36 cellular contexts compared by ENCODE assay signal in the genomic region with DNA sequence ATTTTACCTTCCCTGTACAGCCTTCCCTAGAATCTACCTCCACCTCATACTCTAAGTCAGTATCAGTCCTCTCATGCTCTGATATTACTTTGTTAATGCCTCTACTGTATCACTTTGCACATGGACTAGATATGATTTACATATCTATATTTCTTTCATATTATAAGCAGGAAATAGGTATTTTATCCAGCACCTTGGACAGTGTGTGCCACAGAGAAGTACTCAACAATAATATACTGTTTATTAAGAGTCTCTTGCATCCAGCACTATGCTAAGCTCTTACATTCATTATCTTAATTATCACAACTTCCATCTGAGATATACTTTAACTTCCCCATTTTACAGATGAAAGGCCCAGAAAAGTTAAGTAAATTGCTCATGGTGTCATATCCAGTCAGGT.
DNase-seq lines count a peak whose midpoint lies in the region; FAIRE-seq and TF ChIP-seq lines count a peak whose summit lies in the region.
"Had no signal": no experiment of that assay in that cellular context is flagged by ENCODE, and none has a peak within 500 bp of the region (broad histone marks: within the 10 kb centered on the region; RNA-seq: fewer than 3 reads in every experiment).

No MANE protein-coding gene starts in this region.

- no peak for FAIRE-seq in bronchial epithelial cell (lab: Jason Lieb, UNC)
- FAIRE-seq: A204.1, A549, D721Med had no signal

- H3K36me3 Mint-ChIP-seq in CD8-positive, alpha-beta memory T cell: no peaks in the 10 kb centered on the region
- H3K36me3 Mint-ChIP-seq: CD14-positive monocyte; CD4-positive, alpha-beta memory T cell; CD4-positive, CD25-positive, alpha-beta regulatory T cell; CD8-positive, alpha-beta T cell had no signal

- POLR2A ChIA-PET in HEK293 (lab: Yijun Ruan, JAX): no interaction called here
- POLR2A ChIA-PET in CD8-positive, alpha-beta memory T cell (lab: Charles Lee): no interaction called here

- no peak for TF ChIP-seq EP300 in Ishikawa (IDR thresholded peaks at IDR 0.05; ENCODE audit: borderline replicate concordance)

- DNase-seq in bronchial epithelial cell (ENCODE audit: low read depth) (peak; percentile 19), epithelial cell of esophagus (ENCODE audit: low read depth) (peak; percentile 24), GM20000 (ENCODE audit: low spot score) (no peak), SKM-1 (lab: John Stamatoyannopoulos, UW; ENCODE audit: unreplicated experiment) (no peak), NCI-H2107 treated with DMSO at 0.1 percent for 48 hours (lab: John Stamatoyannopoulos, UW; ENCODE audit: unreplicated experiment) (no peak)
- DNase-seq in CD8-positive, alpha-beta memory T cell: no peak
- DNase-seq: 8988T; ACHN; AML-193; BE2C; C1 segment of cervical spinal cord; Caco-2; Calu3; CD4-positive, alpha-beta memory T cell; CD4-positive, alpha-beta T cell; CD4-positive, CD25-positive, alpha-beta regulatory T cell; CD8-positive, alpha-beta T cell; COR-L47; DMS 273 treated with DMSO at 0.1 percent for 48 hours; DMS153; DMS53; DMS79; DMS79 treated with DMSO at 0.1 percent for 48 hours; DND-41; EL had no signal

- H3K27me3 Mint-ChIP-seq in CD8-positive, alpha-beta memory T cell: peaks cover 0 to 2% of the 10 kb centered on the region in 2 donors
- H3K27me3 Mint-ChIP-seq: B cell; CD4-positive, alpha-beta memory T cell; CD4-positive, CD25-positive, alpha-beta regulatory T cell had no signal

- no peak overlapping the region for H3K27ac Mint-ChIP-seq in CD8-positive, alpha-beta memory T cell
- H3K27ac Mint-ChIP-seq: B cell; CD14-positive monocyte; CD4-positive, alpha-beta memory T cell; CD4-positive, alpha-beta T cell; CD4-positive, CD25-positive, alpha-beta regulatory T cell; CD8-positive, alpha-beta T cell had no signal

- peaks cover 0 to 4% (median 0%) of the 10 kb centered on the region in 5 donors for H3K9me3 Mint-ChIP-seq in CD8-positive, alpha-beta memory T cell
- H3K9me3 Mint-ChIP-seq: CD8-positive, alpha-beta T cell had no signal

- H3K4me1 ChIP-seq in HEK293 (ENCODE audit: control insufficient read depth, insufficient read depth, low read length): no peaks in the 10 kb centered on the region
- no peaks in the 10 kb centered on the region for H3K4me1 ChIP-seq in CD8-positive, alpha-beta memory T cell (ENCODE audit: insufficient read depth, low read length)
- H3K4me1 ChIP-seq: A549, BE2C, BLaER1, Caco-2 had no signal

- H3K4me1 Mint-ChIP-seq in CD8-positive, alpha-beta memory T cell: no peaks in the 10 kb centered on the region
- H3K4me1 Mint-ChIP-seq: B cell; CD14-positive monocyte; CD4-positive, alpha-beta memory T cell; CD4-positive, CD25-positive, alpha-beta regulatory T cell had no signal

- no peaks in the 10 kb centered on the region for H3K27me3 ChIP-seq in bronchial epithelial cell (ENCODE audit: control insufficient read depth, insufficient read depth, low read length)
- H3K27me3 ChIP-seq in CD8-positive, alpha-beta memory T cell (ENCODE audit: insufficient read depth, low read length, poor library complexity, severe bottlenecking): no peaks in the 10 kb centered on the region
- H3K27me3 ChIP-seq: BE2C; BLaER1; BLaER1 treated with 17β-estradiol and CSF1 and Interleukin-3, amounts not matched to agents 10 nM and 100 nM had no signal

- no peak for TF ChIP-seq RAD21 in Ishikawa (IDR thresholded peaks at IDR 0.05; ENCODE audit: low read depth)

- H3K4me3 Mint-ChIP-seq in CD8-positive, alpha-beta memory T cell: no peak overlapping the region
- H3K4me3 Mint-ChIP-seq: B cell; CD14-positive monocyte; CD4-positive, alpha-beta memory T cell; CD4-positive, alpha-beta T cell; CD4-positive, CD25-positive, alpha-beta regulatory T cell; CD8-positive, alpha-beta T cell had no signal

- H3K9me3 ChIP-seq in HEK293 (ENCODE audit: control insufficient read depth, insufficient read depth, low read depth, low read length): no peaks in the 10 kb centered on the region
- H3K9me3 ChIP-seq in CD8-positive, alpha-beta memory T cell (ENCODE audit: low read length): no peaks in the 10 kb centered on the region
- H3K9me3 ChIP-seq: A549; BE2C; BLaER1; BLaER1 treated with 17β-estradiol and CSF1 and Interleukin-3, amounts not matched to agents 10 nM and 100 nM; Caco-2 had no signal

- CTCF ChIA-PET in HEK293 (lab: Yijun Ruan, JAX): no interaction called here
- CTCF ChIA-PET in CD8-positive, alpha-beta memory T cell (lab: Charles Lee): no interaction called here

- H3K4me3 ChIP-seq in HEK293 (ENCODE audit: low read depth, low read length) (no peak overlapping the region), bronchial epithelial cell (ENCODE audit: low read depth, low read length) (no peak overlapping the region), epithelial cell of esophagus (ENCODE audit: low read length) (no peak overlapping the region)
- H3K4me3 ChIP-seq in CD8-positive, alpha-beta memory T cell (ENCODE audit: low read length): no peak overlapping the region
- H3K4me3 ChIP-seq: A549; BLaER1; BLaER1 treated with 17β-estradiol and CSF1 and Interleukin-3, amounts not matched to agents 10 nM and 100 nM had no signal

- no peaks in the 10 kb centered on the region for H3K36me3 ChIP-seq in HEK293 (ENCODE audit: control insufficient read depth in 2 of 2, insufficient read depth in 1 of 2, low read length in 2 of 2)
- no peaks in the 10 kb centered on the region for H3K36me3 ChIP-seq in bronchial epithelial cell (ENCODE audit: control insufficient read depth, insufficient read depth, low read length)
- no peaks in the 10 kb centered on the region for H3K36me3 ChIP-seq in CD8-positive, alpha-beta memory T cell (ENCODE audit: insufficient read depth, low read length)
- H3K36me3 ChIP-seq: BE2C; BLaER1; BLaER1 treated with 17β-estradiol and CSF1 and Interleukin-3, amounts not matched to agents 10 nM and 100 nM had no signal

- TF ChIP-seq CTCF in HEK293 (tag by site-specific recombination; IDR thresholded peaks at IDR 0.05) (no peak), bronchial epithelial cell (IDR thresholded peaks at IDR 0.05; ENCODE audit: insufficient read depth, low read length, severe bottlenecking) (no peak), epithelial cell of esophagus (IDR thresholded peaks at IDR 0.05; ENCODE audit: insufficient read depth, low read depth, low read length, missing control alignments) (no peak), GM20000 (IDR thresholded peaks at IDR 0.05; ENCODE audit: extremely low read depth, missing control alignments) (no peak)

- H3K27ac ChIP-seq in HEK293 (ENCODE audit: extremely low read depth, low read depth, low read length): no peak overlapping the region
- H3K27ac ChIP-seq in CD8-positive, alpha-beta memory T cell (ENCODE audit: low read depth, low read length): no peak overlapping the region
- H3K27ac ChIP-seq: 22Rv1; A549; BLaER1; BLaER1 treated with 17β-estradiol and CSF1 and Interleukin-3, amounts not matched to agents 10 nM and 100 nM; C4-2B had no signal

TF ChIP-seq in HEK293, 187 proteins besides CTCF, POLR2A, EP300 and RAD21 (continues in another document):
- TF ChIP-seq, protein P1, sequence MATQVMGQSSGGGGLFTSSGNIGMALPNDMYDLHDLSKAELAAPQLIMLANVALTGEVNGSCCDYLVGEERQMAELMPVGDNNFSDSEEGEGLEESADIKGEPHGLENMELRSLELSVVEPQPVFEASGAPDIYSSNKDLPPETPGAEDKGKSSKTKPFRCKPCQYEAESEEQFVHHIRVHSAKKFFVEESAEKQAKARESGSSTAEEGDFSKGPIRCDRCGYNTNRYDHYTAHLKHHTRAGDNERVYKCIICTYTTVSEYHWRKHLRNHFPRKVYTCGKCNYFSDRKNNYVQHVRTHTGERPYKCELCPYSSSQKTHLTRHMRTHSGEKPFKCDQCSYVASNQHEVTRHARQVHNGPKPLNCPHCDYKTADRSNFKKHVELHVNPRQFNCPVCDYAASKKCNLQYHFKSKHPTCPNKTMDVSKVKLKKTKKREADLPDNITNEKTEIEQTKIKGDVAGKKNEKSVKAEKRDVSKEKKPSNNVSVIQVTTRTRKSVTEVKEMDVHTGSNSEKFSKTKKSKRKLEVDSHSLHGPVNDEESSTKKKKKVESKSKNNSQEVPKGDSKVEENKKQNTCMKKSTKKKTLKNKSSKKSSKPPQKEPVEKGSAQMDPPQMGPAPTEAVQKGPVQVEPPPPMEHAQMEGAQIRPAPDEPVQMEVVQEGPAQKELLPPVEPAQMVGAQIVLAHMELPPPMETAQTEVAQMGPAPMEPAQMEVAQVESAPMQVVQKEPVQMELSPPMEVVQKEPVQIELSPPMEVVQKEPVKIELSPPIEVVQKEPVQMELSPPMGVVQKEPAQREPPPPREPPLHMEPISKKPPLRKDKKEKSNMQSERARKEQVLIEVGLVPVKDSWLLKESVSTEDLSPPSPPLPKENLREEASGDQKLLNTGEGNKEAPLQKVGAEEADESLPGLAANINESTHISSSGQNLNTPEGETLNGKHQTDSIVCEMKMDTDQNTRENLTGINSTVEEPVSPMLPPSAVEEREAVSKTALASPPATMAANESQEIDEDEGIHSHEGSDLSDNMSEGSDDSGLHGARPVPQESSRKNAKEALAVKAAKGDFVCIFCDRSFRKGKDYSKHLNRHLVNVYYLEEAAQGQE (tag by site-specific recombination; IDR thresholded peaks at IDR 0.05): peak; percentile 76
- no peak for TF ChIP-seq ZBTB7A (tag by site-specific recombination; IDR thresholded peaks at IDR 0.05; ENCODE audit: low read depth)

TF ChIP-seq in Ishikawa, 13 proteins besides CTCF, POLR2A, EP300 and RAD21 (continues in another document):
- TF ChIP-seq, protein P2, sequence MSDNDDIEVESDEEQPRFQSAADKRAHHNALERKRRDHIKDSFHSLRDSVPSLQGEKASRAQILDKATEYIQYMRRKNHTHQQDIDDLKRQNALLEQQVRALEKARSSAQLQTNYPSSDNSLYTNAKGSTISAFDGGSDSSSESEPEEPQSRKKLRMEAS (IDR thresholded peaks at IDR 0.05): no peak
- no peak for TF ChIP-seq EGR1 (IDR thresholded peaks at IDR 0.05)

Comparison
In these comparisons a context has a peak if more than half of its experiments do, and no peak if none do; other contexts are left out.
1. DNase-seq: peak in bronchial epithelial cell (single experiment) and epithelial cell of esophagus (single experiment); none in GM20000 (single experiment), SKM-1 (single experiment), CD8-positive, alpha-beta memory T cell (0 of 5) and NCI-H2107 treated with DMSO at 0.1 percent for 48 hours (single experiment).